ENCODE assay signal across 8 cellular contexts in the genomic region with DNA sequence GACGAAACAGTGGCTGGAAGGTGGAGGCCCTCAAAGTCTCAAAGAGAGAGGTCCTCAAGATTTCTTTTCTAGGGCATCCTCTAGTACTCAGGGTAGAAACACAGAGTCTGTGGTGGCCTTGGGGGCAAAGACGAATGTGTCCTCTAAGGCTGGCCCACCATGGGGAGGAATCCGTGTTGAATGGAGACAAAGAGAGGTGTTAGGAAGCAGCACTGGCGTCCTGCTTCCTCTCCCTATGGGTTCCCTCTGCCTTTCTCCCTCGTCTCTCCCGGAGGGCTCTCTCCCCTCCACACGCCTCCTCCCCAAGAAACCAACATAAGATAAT.
A peak's percentile ranks its signal among the peaks of the same experiment; 100 is the strongest.
DNase-seq lines count a peak whose midpoint lies in the region; ATAC-seq and TF ChIP-seq lines count a peak whose summit lies in the region.

No MANE protein-coding gene starts in this region.

- H3K4me1 ChIP-seq in adipocyte (ENCODE audit: control insufficient read depth, insufficient read depth, low read length) = peaks cover 24% of the 10 kb centered on the region
- peaks cover 5 to 20% (median 8%) of the 10 kb centered on the region in 4 donors for H3K4me1 ChIP-seq in upper lobe of left lung

- no peaks in the 10 kb centered on the region for H3K9me3 ChIP-seq in adipocyte (ENCODE audit: control insufficient read depth, low read length)
- H3K9me3 ChIP-seq in upper lobe of left lung = no peaks in the 10 kb centered on the region

- H3K9ac ChIP-seq in adipocyte (ENCODE audit: low read length) = peak overlapping the region; percentile 87

- no peak for TF ChIP-seq EP300 in upper lobe of left lung (IDR thresholded peaks at IDR 0.05)

- H3K27me3 ChIP-seq in adipocyte (replicated peaks; ENCODE audit: control insufficient read depth, insufficient read depth, low read length) (no peaks in the 10 kb centered on the region), upper lobe of left lung (no peaks in the 10 kb centered on the region)

- ATAC-seq in HG02678 (IDR thresholded peaks at IDR 0.05; ENCODE audit: unreplicated experiment) (peak; percentile 5), left lobe of liver (peak; percentile 44), upper lobe of left lung (ENCODE audit: low FRiP score in 2 of 2) (peak in 1 of 2 donors; percentile 5), HG03280 (IDR thresholded peaks at IDR 0.05; ENCODE audit: unreplicated experiment) (no peak)

- DNase-seq in DMS53 treated with DMSO at 0.1 percent for 48 hours (lab: John Stamatoyannopoulos, UW; ENCODE audit: unreplicated experiment) (peak; percentile 45), adipocyte (ENCODE audit: low read depth) (no peak), left lobe of liver (ENCODE audit: low spot score) (no peak), upper lobe of left lung (no peak), OCI-M1 (lab: John Stamatoyannopoulos, UW) (no peak), UCSD-AML1 (lab: John Stamatoyannopoulos, UW; ENCODE audit: unreplicated experiment) (no peak)

- peak overlapping the region; percentile 81 for H3K4me3 ChIP-seq in adipocyte (ENCODE audit: low read length)
- peak overlapping the region in 3 of 4 donors; percentile 54 to 63 (median 62) for H3K4me3 ChIP-seq in upper lobe of left lung

- peak overlapping the region; percentile 86 to 91 (median 88) for H3K27ac ChIP-seq in upper lobe of left lung

- H3K36me3 ChIP-seq in adipocyte (ENCODE audit: control insufficient read depth, insufficient read depth, low read length, severe bottlenecking) (no peaks in the 10 kb centered on the region), upper lobe of left lung (no peaks in the 10 kb centered on the region)

- 47 to 50% methylated on average over 7 of the region's 7 CpGs for WGBS in upper lobe of left lung, 2 donors

- no peak for TF ChIP-seq POLR2A in upper lobe of left lung (IDR thresholded peaks at IDR 0.05)

- no peak for TF ChIP-seq CTCF in upper lobe of left lung (IDR thresholded peaks at IDR 0.05)
